Comparison of ENCODE assay signal across 29 cellular contexts in genomic region chr6:149035806-149036205, GRCh38.
"Had no signal": no experiment of that assay in that cellular context is flagged by ENCODE, and none has a peak within 500 bp of the region (broad histone marks: within the 10 kb centered on the region; RNA-seq: fewer than 3 reads in every experiment).

No MANE protein-coding gene starts in this region.

- H3K27me3 Mint-ChIP-seq: activated CD8-positive, alpha-beta memory T cell treated with anti-CD3 and anti-CD28 coated beads, Interleukin-2, amount 10 ng/mL, durations not matched to agents 7 days and 5 days; activated naive CD4-positive, alpha-beta T cell treated with anti-CD3 and anti-CD28 coated beads, Interleukin-2, amount 50 U/mL, for 24 hours; memory B cell; naive thymus-derived CD8-positive, alpha-beta T cell; stimulated activated naive CD8-positive, alpha-beta T cell treated with anti-CD3 and anti-CD28 coated beads, Interleukin-15, Interleukin-2, amounts not matched to agents 100 ng/mL and 50 ng/mL, for 24 hours had no signal

- ATAC-seq: activated CD8-positive, alpha-beta memory T cell treated with anti-CD3 and anti-CD28 coated beads, Interleukin-2, amount 10 ng/mL, durations not matched to agents 7 days and 5 days; activated CD8-positive, alpha-beta T cell treated with anti-CD3 and anti-CD28 coated beads, Interleukin-2, amount 10 ng/mL, durations not matched to agents 7 days and 5 days; body of pancreas; heart right ventricle; naive thymus-derived CD8-positive, alpha-beta T cell; sciatic nerve; WTC11 had no signal

- DNase-seq: activated CD4-positive, alpha-beta T cell treated with anti-CD3 and anti-CD28 coated beads for 1 hour; activated CD4-positive, alpha-beta T cell treated with anti-CD3 and anti-CD28 coated beads, Interleukin-2, amount 50 U/mL, for 1 hour; activated CD8-positive, alpha-beta memory T cell treated with anti-CD3 and anti-CD28 coated beads, Interleukin-2, amount 10 ng/mL, durations not matched to agents 7 days and 5 days; activated CD8-positive, alpha-beta T cell treated with anti-CD3 and anti-CD28 coated beads, Interleukin-2, amount 10 ng/mL, durations not matched to agents 7 days and 5 days; activated T-cell treated with anti-CD3 and anti-CD28 coated beads, Interleukin-2, amount 50 U/mL, for 48 hours; aorta; body of pancreas; cerebellar nuclear complex; dorsolateral prefrontal cortex; effector memory CD4-positive, alpha-beta T cell; foreskin fibroblast; heart right ventricle; naive thymus-derived CD8-positive, alpha-beta T cell; retina; stimulated activated CD4-positive, alpha-beta T cell treated with anti-CD3 and anti-CD28 coated beads, Interleukin-12 subunit alpha, Interleukin-12 subunit beta, amount 100 ng/mL, for 4 hours; stimulated activated CD4-positive, alpha-beta T cell treated with anti-CD3 and anti-CD28 coated beads, Interleukin-4, amount 100 ng/mL, for 1 hour; T-helper 2 cell; upper lobe of left lung had no signal

- H3K27ac ChIP-seq: body of pancreas, cardiac muscle cell, coronary artery, heart right ventricle, thoracic aorta, upper lobe of left lung had no signal

- H3K9me3 ChIP-seq: body of pancreas, heart right ventricle, thoracic aorta, upper lobe of left lung had no signal

- H3K4me3 ChIP-seq: body of pancreas, cardiac muscle cell, coronary artery, dorsolateral prefrontal cortex, heart right ventricle, skin epidermis, thoracic aorta, upper lobe of left lung had no signal

- H3K4me3 Mint-ChIP-seq: activated CD8-positive, alpha-beta memory T cell treated with anti-CD3 and anti-CD28 coated beads, Interleukin-2, amount 10 ng/mL, durations not matched to agents 7 days and 5 days; activated CD8-positive, alpha-beta T cell treated with anti-CD3 and anti-CD28 coated beads, Interleukin-2, amount 10 ng/mL, durations not matched to agents 7 days and 5 days; activated naive CD4-positive, alpha-beta T cell treated with anti-CD3 and anti-CD28 coated beads, Interleukin-2, amount 50 U/mL, for 24 hours; memory B cell; naive thymus-derived CD8-positive, alpha-beta T cell; stimulated activated naive CD8-positive, alpha-beta T cell treated with anti-CD3 and anti-CD28 coated beads, Interleukin-15, Interleukin-2, amounts not matched to agents 100 ng/mL and 50 ng/mL, for 24 hours; WTC11 had no signal

- H3K27me3 ChIP-seq: body of pancreas, cardiac muscle cell, dorsolateral prefrontal cortex, upper lobe of left lung had no signal

- H3K27ac Mint-ChIP-seq: activated CD8-positive, alpha-beta T cell treated with anti-CD3 and anti-CD28 coated beads, Interleukin-2, amount 10 ng/mL, durations not matched to agents 7 days and 5 days; memory B cell; naive thymus-derived CD8-positive, alpha-beta T cell; progenitor cell of endocrine pancreas; stimulated activated naive CD8-positive, alpha-beta T cell treated with anti-CD3 and anti-CD28 coated beads, Interleukin-15, Interleukin-2, amounts not matched to agents 100 ng/mL and 50 ng/mL, for 24 hours had no signal

- H3K9me3 Mint-ChIP-seq: activated naive CD4-positive, alpha-beta T cell treated with anti-CD3 and anti-CD28 coated beads, Interleukin-2, amount 50 U/mL, for 24 hours; activated T-helper 2 cell treated with anti-CD3 and anti-CD28 coated beads, Interferon-gamma antibody, Interleukin-2, Interleukin-4, amounts not matched to agents 10 μg/mL and 5 μg/mL and 100 μg/mL, durations not matched to agents 14 hours and 24 hours and 36 hours; memory B cell; naive thymus-derived CD8-positive, alpha-beta T cell; stimulated activated naive CD8-positive, alpha-beta T cell treated with anti-CD3 and anti-CD28 coated beads, Interleukin-15, Interleukin-2, amounts not matched to agents 100 ng/mL and 50 ng/mL, for 24 hours; WTC11 had no signal

- H3K36me3 ChIP-seq: cardiac muscle cell, heart right ventricle, thoracic aorta, upper lobe of left lung had no signal

- H3K36me3 Mint-ChIP-seq: activated naive CD4-positive, alpha-beta T cell treated with anti-CD3 and anti-CD28 coated beads, Interleukin-2, amount 50 U/mL, for 24 hours; naive thymus-derived CD8-positive, alpha-beta T cell had no signal
